ENCODE assay signal across 8 cellular contexts in genomic region chr7:79176859-79177477, GRCh38.
DNase-seq lines count a peak whose midpoint lies in the region; ATAC-seq and TF ChIP-seq lines count a peak whose summit lies in the region.

No MANE protein-coding gene starts in this region.

- no peak overlapping the region for H3K27ac ChIP-seq in SK-N-SH (ENCODE audit: low read depth in 2 of 2, low read length in 1 of 2)
- H3K27ac ChIP-seq in foreskin keratinocyte, result no peak overlapping the region

- TF ChIP-seq EP300 in SK-N-SH (IDR thresholded peaks at IDR 0.05; ENCODE audit: borderline replicate concordance in 1 of 2, low read depth in 1 of 2, low read length in 1 of 2), result no peak

- CTCF ChIA-PET in SK-N-SH (lab: Yijun Ruan, JAX), result interaction anchor here (0.5 to 3.2 kb wide), 61 partner anchors 9 to 1318 kb away, joined by 3 to 29 read pairs (median 4); no protein-coding TSS in a partner anchor

- no peaks in the 10 kb centered on the region for H3K9me2 ChIP-seq in SK-N-SH

- peak; percentile 62 for ATAC-seq in foreskin keratinocyte
- no peak for ATAC-seq in GM21576 (IDR thresholded peaks at IDR 0.05; ENCODE audit: unreplicated experiment)
- no peak for ATAC-seq in activated naive CD8-positive, alpha-beta T cell treated with anti-CD3 and anti-CD28 coated beads, Interleukin-2, amount 50 U/mL, for 24 hours

- H3K27me3 Mint-ChIP-seq in activated CD4-positive, alpha-beta T cell treated with anti-CD3 and anti-CD28 coated beads, Interleukin-2, amount 10 ng/mL, durations not matched to agents 24 days and 14 days, result no peaks in the 10 kb centered on the region
- no peaks in the 10 kb centered on the region for H3K27me3 Mint-ChIP-seq in activated naive CD8-positive, alpha-beta T cell treated with anti-CD3 and anti-CD28 coated beads, Interleukin-2, amount 50 U/mL, for 24 hours

- 20% methylated on average over 8 of the region's 8 CpGs for WGBS in SK-N-SH (ENCODE audit: low lambda C conversion rate)

- POLR2A ChIA-PET in SK-N-SH (lab: Yijun Ruan, JAX), result no interaction called here

- H3K9ac ChIP-seq in SK-N-SH, result no peak overlapping the region

- TF ChIP-seq CTCF in SK-N-SH (IDR thresholded peaks at IDR 0.05) (peak; percentile 92), foreskin keratinocyte (conservative IDR thresholded peaks at IDR 0.05) (peak; percentile 77), retinal pigment epithelial cell (conservative IDR thresholded peaks at IDR 0.05; ENCODE audit: low read depth, low read length) (peak; percentile 73)

- no peaks in the 10 kb centered on the region for H3K4me1 Mint-ChIP-seq in activated CD4-positive, alpha-beta T cell treated with anti-CD3 and anti-CD28 coated beads, Interleukin-2, amount 10 ng/mL, durations not matched to agents 24 days and 14 days
- no peaks in the 10 kb centered on the region for H3K4me1 Mint-ChIP-seq in activated naive CD8-positive, alpha-beta T cell treated with anti-CD3 and anti-CD28 coated beads, Interleukin-2, amount 50 U/mL, for 24 hours

- no peak overlapping the region for H3K4me3 Mint-ChIP-seq in activated CD4-positive, alpha-beta T cell treated with anti-CD3 and anti-CD28 coated beads, Interleukin-2, amount 10 ng/mL, durations not matched to agents 24 days and 14 days
- H3K4me3 Mint-ChIP-seq in activated naive CD8-positive, alpha-beta T cell treated with anti-CD3 and anti-CD28 coated beads, Interleukin-2, amount 50 U/mL, for 24 hours, result no peak overlapping the region

- no peaks in the 10 kb centered on the region for H3K9me3 Mint-ChIP-seq in activated CD4-positive, alpha-beta T cell treated with anti-CD3 and anti-CD28 coated beads, Interleukin-2, amount 10 ng/mL, durations not matched to agents 24 days and 14 days
- H3K9me3 Mint-ChIP-seq in activated naive CD8-positive, alpha-beta T cell treated with anti-CD3 and anti-CD28 coated beads, Interleukin-2, amount 50 U/mL, for 24 hours, result no peaks in the 10 kb centered on the region

- H3K36me3 ChIP-seq in SK-N-SH (replicated peaks in 1 of 2; ENCODE audit: control insufficient read depth in 1 of 2, insufficient read depth in 2 of 2, low read length in 1 of 2), result no peaks in the 10 kb centered on the region

- no peaks in the 10 kb centered on the region for H3K9me3 ChIP-seq in SK-N-SH

- H3K36me3 Mint-ChIP-seq in activated CD4-positive, alpha-beta T cell treated with anti-CD3 and anti-CD28 coated beads, Interleukin-2, amount 10 ng/mL, durations not matched to agents 24 days and 14 days (ENCODE audit: low read depth), result no peaks in the 10 kb centered on the region
- no peaks in the 10 kb centered on the region for H3K36me3 Mint-ChIP-seq in activated naive CD8-positive, alpha-beta T cell treated with anti-CD3 and anti-CD28 coated beads, Interleukin-2, amount 50 U/mL, for 24 hours (ENCODE audit: low read depth)

- TF ChIP-seq RAD21 in SK-N-SH (IDR thresholded peaks at IDR 0.05; ENCODE audit: low read length), result peak; percentile 92

- H3K4me1 ChIP-seq in SK-N-SH (ENCODE audit: control insufficient read depth in 1 of 2, insufficient read depth in 2 of 2, low read depth in 1 of 2, low read length in 1 of 2), result no peaks in the 10 kb centered on the region; a peak in 1 of 4 replicates
- no peaks in the 10 kb centered on the region for H3K4me1 ChIP-seq in foreskin keratinocyte

- H3K27me3 ChIP-seq in SK-N-SH (ENCODE audit: insufficient read depth) (no peaks in the 10 kb centered on the region), foreskin keratinocyte (no peaks in the 10 kb centered on the region)

- DNase-seq in activated CD4-positive, alpha-beta T cell treated with anti-CD3 and anti-CD28 coated beads, Interleukin-2, amount 10 ng/mL, durations not matched to agents 24 days and 14 days, result peak; percentile 56
- no peak for DNase-seq in activated CD4-positive, alpha-beta T cell treated with anti-CD3 and anti-CD28 coated beads for 4 hours
- DNase-seq in NAMALWA (ENCODE audit: low spot score) (peak; percentile 71), SK-N-SH (peak; percentile 23), foreskin keratinocyte (peak in 1 of 2 donors; percentile 32), retinal pigment epithelial cell (ENCODE audit: low read depth) (no peak)
- DNase-seq in activated naive CD8-positive, alpha-beta T cell treated with anti-CD3 and anti-CD28 coated beads, Interleukin-2, amount 50 U/mL, for 24 hours, result no peak

- H3F3A ChIP-seq in SK-N-SH (replicated peaks; ENCODE audit: insufficient read depth), result no peaks in the 10 kb centered on the region

- H4K20me1 ChIP-seq in SK-N-SH (ENCODE audit: insufficient read depth), result no peaks in the 10 kb centered on the region

- intact Hi-C loops in activated CD4-positive, alpha-beta T cell treated with anti-CD3 and anti-CD28 coated beads, Interleukin-2, amount 10 ng/mL, durations not matched to agents 24 days and 14 days (cut with micrococcal nuclease), result no loop called here

- H3K79me2 ChIP-seq in SK-N-SH (ENCODE audit: insufficient read depth), result no peaks in the 10 kb centered on the region

- H2AFZ ChIP-seq in SK-N-SH (ENCODE audit: low read depth), result no peak overlapping the region

- no peak overlapping the region for H3K4me3 ChIP-seq in SK-N-SH (ENCODE audit: low read depth in 2 of 2, low read length in 1 of 2)
- H3K4me3 ChIP-seq in retinal pigment epithelial cell (ENCODE audit: low read length), result no peak overlapping the region

- no peak overlapping the region for H3K27ac Mint-ChIP-seq in activated CD4-positive, alpha-beta T cell treated with anti-CD3 and anti-CD28 coated beads, Interleukin-2, amount 10 ng/mL, durations not matched to agents 24 days and 14 days
- no peak overlapping the region for H3K27ac Mint-ChIP-seq in activated naive CD8-positive, alpha-beta T cell treated with anti-CD3 and anti-CD28 coated beads, Interleukin-2, amount 50 U/mL, for 24 hours

- H3K4me2 ChIP-seq in SK-N-SH, result no peak overlapping the region

TF ChIP-seq in SK-N-SH, 30 proteins besides CTCF, POLR2A, EP300 and RAD21:
- TF ChIP-seq POLR2AphosphoS5 (IDR thresholded peaks at IDR 0.05; ENCODE audit: low read depth, low read length), result no peak
- TF ChIP-seq RXRA (IDR thresholded peaks at IDR 0.05; ENCODE audit: borderline replicate concordance, low read depth), result no peak
- TF ChIP-seq SMC3 (IDR thresholded peaks at IDR 0.05; ENCODE audit: low read depth, low read length), result peak; percentile 84
- peak; percentile 23; the same call in 1 of the 2 replicates for TF ChIP-seq RCOR1 (IDR thresholded peaks at IDR 0.05; ENCODE audit: low read length)

Comparison
In these comparisons a context has a peak if more than half of its experiments do, and no peak if none do; other contexts are left out.
1. DNase-seq: peak in activated CD4-positive, alpha-beta T cell treated with anti-CD3 and anti-CD28 coated beads, Interleukin-2, amount 10 ng/mL, durations not matched to agents 24 days and 14 days (single experiment), NAMALWA (single experiment) and SK-N-SH (single experiment); none in activated CD4-positive, alpha-beta T cell treated with anti-CD3 and anti-CD28 coated beads for 4 hours (0 of 2), retinal pigment epithelial cell (single experiment) and activated naive CD8-positive, alpha-beta T cell treated with anti-CD3 and anti-CD28 coated beads, Interleukin-2, amount 50 U/mL, for 24 hours (single experiment).
2. Peak in every context shown above with its lines, with median percentiles within 50 percentile points of each other: CTCF ChIP-seq.